7 cellular contexts compared by ENCODE assay signal in genomic region chr12:121805800-121806555, GRCh38. TPM values are rescaled to one million over a fixed set of nuclear protein-coding genes. Genes with fewer than 3 reads are reported as not detected.
DNase-seq lines count a peak whose midpoint lies in the region; ATAC-seq and TF ChIP-seq lines count a peak whose summit lies in the region.

No MANE protein-coding gene starts in this region.

- no peak overlapping the region for H2BK5ac ChIP-seq in trophoblast cell (ENCODE audit: low read depth, low read length, poor library complexity)

- no peak overlapping the region for H3K18ac ChIP-seq in trophoblast cell (ENCODE audit: low read length)

- no peak overlapping the region for H2BK12ac ChIP-seq in trophoblast cell (ENCODE audit: low read length)

- H2AFZ ChIP-seq in GM23248 (no peak overlapping the region), trophoblast cell (ENCODE audit: insufficient read depth, low read length, poor library complexity) (no peak overlapping the region)

- H4K12ac ChIP-seq in trophoblast cell (ENCODE audit: low read depth, low read length) = no peak overlapping the region

- no peak overlapping the region for H2BK120ac ChIP-seq in trophoblast cell (ENCODE audit: insufficient read depth, low read length, poor library complexity)

- ATAC-seq in HG02678 (IDR thresholded peaks at IDR 0.05; ENCODE audit: unreplicated experiment) (no peak), HG02763 (IDR thresholded peaks at IDR 0.05; ENCODE audit: unreplicated experiment) (no peak)

- no peak overlapping the region for H4K8ac ChIP-seq in trophoblast cell (ENCODE audit: low read depth, low read length)

- H3K27ac ChIP-seq in GM23248 = peak overlapping the region; percentile 47
- H3K27ac ChIP-seq in epithelial cell of prostate = peak overlapping the region; percentile 100
- H3K27ac ChIP-seq in trophoblast cell (ENCODE audit: low read depth, low read length) = no peak overlapping the region

- H3K79me2 ChIP-seq in GM23248 (ENCODE audit: insufficient read depth) (peaks cover 84% of the 10 kb centered on the region), trophoblast cell (ENCODE audit: control insufficient read depth, insufficient read depth, low read length, poor library complexity) (peaks cover 27% of the 10 kb centered on the region)

- no peak overlapping the region for H3K14ac ChIP-seq in trophoblast cell (ENCODE audit: low read length)

- H3K9me3 ChIP-seq in GM23248 (ENCODE audit: low read depth) (no peaks in the 10 kb centered on the region), trophoblast cell (ENCODE audit: insufficient read depth, low read depth, low read length) (no peaks in the 10 kb centered on the region)

- H4K91ac ChIP-seq in trophoblast cell (ENCODE audit: low read depth, low read length) = no peak overlapping the region

- no peak overlapping the region for H2AK5ac ChIP-seq in trophoblast cell (ENCODE audit: low read length)

- H3K4me1 ChIP-seq in GM23248 (ENCODE audit: insufficient read depth) (peaks cover 28% of the 10 kb centered on the region), trophoblast cell (ENCODE audit: control insufficient read depth in 1 of 2, insufficient read depth in 2 of 2, low read length in 2 of 2) (peaks cover 10 to 15% of the 10 kb centered on the region in 2 experiments)

- peak overlapping the region; percentile 34 for H3K23ac ChIP-seq in trophoblast cell (ENCODE audit: low read length)

- no peaks in the 10 kb centered on the region for H3K27me3 ChIP-seq in GM23248 (replicated peaks; ENCODE audit: insufficient read depth)
- no peaks in the 10 kb centered on the region for H3K27me3 ChIP-seq in trophoblast cell (ENCODE audit: insufficient read depth, low read length)

- peak; percentile 40 for DNase-seq in GM23248
- no peak for DNase-seq in epithelial cell of prostate (ENCODE audit: low read depth, low spot score)
- DNase-seq in trophoblast cell = no peak
- no peak for DNase-seq in medulla oblongata (ENCODE audit: extremely low spot score)

- H3K4me2 ChIP-seq in GM23248 (ENCODE audit: unreplicated experiment) (peak overlapping the region; percentile 98), trophoblast cell (ENCODE audit: low read length) (peak overlapping the region; percentile 44)

- in situ Hi-C loops in GM23248 (cut with MboI) = no loop called here

- no peaks in the 10 kb centered on the region for H3K9me2 ChIP-seq in GM23248 (ENCODE audit: insufficient read depth)

- H3K4me3 ChIP-seq in GM23248 = peak overlapping the region; percentile 80
- peak overlapping the region; percentile 23 for H3K4me3 ChIP-seq in trophoblast cell (ENCODE audit: low read depth, low read length)

- peaks cover 27% of the 10 kb centered on the region for H3K79me1 ChIP-seq in trophoblast cell (ENCODE audit: low read length)

- peaks cover 7% of the 10 kb centered on the region; the same call in 1 of the 2 replicates for H3K36me3 ChIP-seq in GM23248 (ENCODE audit: low read depth)
- peaks cover 35 to 36% of the 10 kb centered on the region in 2 experiments for H3K36me3 ChIP-seq in trophoblast cell (ENCODE audit: control insufficient read depth in 1 of 2, insufficient read depth in 2 of 2, low read length in 2 of 2)

- H3K4ac ChIP-seq in trophoblast cell (ENCODE audit: low read depth, low read length) = peak overlapping the region; percentile 18

- H3F3A ChIP-seq in GM23248 (ENCODE audit: insufficient read depth) = peaks cover 22% of the 10 kb centered on the region

- H3K9ac ChIP-seq in GM23248 (peak overlapping the region; percentile 99), trophoblast cell (ENCODE audit: low read length) (peak overlapping the region; percentile 63)

- 1 to 2% methylated on average over 23 of the region's 23 CpGs for WGBS in GM23248 (ENCODE audit: low coverage in 1 of 2, low lambda C conversion rate in 2 of 2, missing lambda C conversion rate in 2 of 2), 2 experiments
- no CpG with 5 or more reads among the region's 23 CpGs for WGBS in trophoblast cell (ENCODE audit: extremely low coverage, insufficient coverage, insufficient read length)

- H4K20me1 ChIP-seq in GM23248 (ENCODE audit: insufficient read depth) = no peaks in the 10 kb centered on the region

TF ChIP-seq in PFSK-1, 5 proteins besides CTCF, POLR2A, EP300 and RAD21:
- TF ChIP-seq SIN3A (IDR thresholded peaks at IDR 0.05; ENCODE audit: borderline replicate concordance, insufficient read depth, low read length) (peak; percentile 54; the same call in 1 of the 2 replicates), TAF1 (IDR thresholded peaks at IDR 0.05; ENCODE audit: borderline replicate concordance, insufficient read depth, low read length) (no peak)

RNA-seq across cellular contexts. Expression of gene SETD1B, which starts 2.2 kb away (rescaled TPM):
- 2.0 and 2.7 TPM in 2 replicates for total RNA-seq in GM23248 (2014; rRNA removed; shearing (Covaris generic))
- 1.7 and 2.0 TPM in 2 replicates for polyA plus RNA-seq in GM23248 (2016; fragmentation: Nextera tagmentation; extraction: Ambion mirVana)
- polyA plus RNA-seq in PFSK-1 (2012; ENCODE audit: insufficient read length, low read depth) = 10.3 TPM
- polyA plus RNA-seq in trophoblast cell (2013) = 19.3 and 19.5 TPM in 2 replicates

RNA-seq across cellular contexts. Expression of gene RHOF, which starts 12.5 kb away (rescaled TPM):
- total RNA-seq in GM23248 (2014; rRNA removed; shearing (Covaris generic)) = 6.7 and 8.2 TPM in 2 replicates
- polyA plus RNA-seq in GM23248 (2016; fragmentation: Nextera tagmentation; extraction: Ambion mirVana) = 1.5 and 2.4 TPM in 2 replicates
- polyA plus RNA-seq in PFSK-1 (2012; ENCODE audit: insufficient read length, low read depth) = 43.1 TPM
- 10.9 and 11.1 TPM in 2 replicates for polyA plus RNA-seq in trophoblast cell (2013)

RNA-seq across cellular contexts. Expression of gene HPD, which starts 52.7 kb away (rescaled TPM):
- total RNA-seq in GM23248 (2014; rRNA removed; shearing (Covaris generic)) = not detected in 2 replicates
- not detected in 2 replicates for polyA plus RNA-seq in GM23248 (2016; fragmentation: Nextera tagmentation; extraction: Ambion mirVana)
- polyA plus RNA-seq in PFSK-1 (2012; ENCODE audit: insufficient read length, low read depth) = 0.20 TPM
- polyA plus RNA-seq in trophoblast cell (2013) = 2.5 TPM in 2 replicates
